31 cellular contexts compared by ENCODE assay signal in genomic region chr4:123739806-123740205, GRCh38.
"Had no signal": no experiment of that assay in that cellular context is flagged by ENCODE, and none has a peak within 500 bp of the region (broad histone marks: within the 10 kb centered on the region; RNA-seq: fewer than 3 reads in every experiment).

No MANE protein-coding gene starts in this region.

- H3K27me3 Mint-ChIP-seq: brain had no signal

- FAIRE-seq: astrocyte, bronchial epithelial cell had no signal

- H3K4me1 ChIP-seq: Peyer's patch had no signal

- H3K9me3 ChIP-seq: Peyer's patch had no signal

- H3K36me3 Mint-ChIP-seq: activated naive CD4-positive, alpha-beta T cell treated with anti-CD3 and anti-CD28 coated beads, Interleukin-2, amount 50 U/mL, for 24 hours; activated naive CD8-positive, alpha-beta T cell treated with anti-CD3 and anti-CD28 coated beads, Interleukin-2, amount 10 ng/mL, durations not matched to agents 7 days and 5 days; brain had no signal

- H3K36me3 ChIP-seq: Peyer's patch, WERI-Rb-1 had no signal

- H3K27ac Mint-ChIP-seq: activated CD4-positive, alpha-beta T cell treated with anti-CD3 and anti-CD28 coated beads, Interleukin-2, amount 10 ng/mL, durations not matched to agents 24 days and 14 days; activated CD8-positive, alpha-beta T cell treated with anti-CD3 and anti-CD28 coated beads for 36 hours; activated naive CD4-positive, alpha-beta T cell treated with anti-CD3 and anti-CD28 coated beads, Interleukin-2, amount 50 U/mL, for 24 hours; activated naive CD8-positive, alpha-beta T cell treated with anti-CD3 and anti-CD28 coated beads, Interleukin-2, amount 10 ng/mL, durations not matched to agents 7 days and 5 days; activated T-cell treated with anti-CD3 and anti-CD28 coated beads, Interleukin-2, amount 50 U/mL, for 72 hours; activated T-helper 17 cell treated with anti-CD3 and anti-CD28 coated beads, Interleukin-2, amount 50 U/mL, for 72 hours; brain had no signal

- H3K4me3 Mint-ChIP-seq: activated CD4-positive, alpha-beta T cell treated with anti-CD3 and anti-CD28 coated beads, Interleukin-2, amount 10 ng/mL, durations not matched to agents 24 days and 14 days; activated CD8-positive, alpha-beta T cell treated with anti-CD3 and anti-CD28 coated beads for 36 hours; activated naive CD4-positive, alpha-beta T cell treated with anti-CD3 and anti-CD28 coated beads, Interleukin-2, amount 50 U/mL, for 24 hours; activated naive CD8-positive, alpha-beta T cell treated with anti-CD3 and anti-CD28 coated beads, Interleukin-2, amount 10 ng/mL, durations not matched to agents 7 days and 5 days; activated T-cell treated with anti-CD3 and anti-CD28 coated beads, Interleukin-2, amount 50 U/mL, for 72 hours; activated T-helper 17 cell treated with anti-CD3 and anti-CD28 coated beads, Interleukin-2, amount 50 U/mL, for 72 hours; brain had no signal

- H3K27me3 ChIP-seq: Peyer's patch had no signal

- ATAC-seq: activated CD8-positive, alpha-beta T cell treated with anti-CD3 and anti-CD28 coated beads for 36 hours; activated T-cell treated with anti-CD3 and anti-CD28 coated beads, Interleukin-2, amount 50 U/mL, for 72 hours; activated T-helper 17 cell treated with anti-CD3 and anti-CD28 coated beads, Interleukin-2, amount 50 U/mL, for 72 hours had no signal

- H3K27ac ChIP-seq: Peyer's patch, SK-N-MC, WERI-Rb-1 had no signal

- DNase-seq: activated CD4-positive, alpha-beta T cell treated with anti-CD3 and anti-CD28 coated beads, Interleukin-2, amount 10 ng/mL, durations not matched to agents 24 days and 14 days; activated CD4-positive, alpha-beta T cell treated with anti-CD3 and anti-CD28 coated beads, Interleukin-2, amount 50 U/mL, for 4 hours; activated CD8-positive, alpha-beta T cell treated with anti-CD3 and anti-CD28 coated beads for 36 hours; activated effector memory CD4-positive, alpha-beta T cell treated with anti-CD3 and anti-CD28 coated beads, Interleukin-2, amount 50 U/mL, for 16 hours; activated naive CD4-positive, alpha-beta T cell; activated naive CD8-positive, alpha-beta T cell treated with anti-CD3 and anti-CD28 coated beads, Interleukin-2, amount 10 ng/mL, durations not matched to agents 7 days and 5 days; activated T-cell treated with anti-CD3 and anti-CD28 coated beads, Interleukin-2, amount 50 U/mL, for 1 hour; activated T-cell treated with anti-CD3 and anti-CD28 coated beads, Interleukin-2, amount 50 U/mL, for 72 hours; amygdala; caudate nucleus; cerebellar nuclear complex; Karpas-422; KBM-7; NCI-H1105; NCI-H1417 treated with DMSO at 0.1 percent for 48 hours; NCI-H1694; NCI-H1930; NCI-H2081 treated with DMSO at 0.1 percent for 48 hours; NCI-H226; NCI-H524 treated with DMSO at 0.1 percent for 48 hours; Peyer's patch; RPMI8226; SIG-M5; T1000; WERI-Rb-1 had no signal

- H3K4me3 ChIP-seq: Peyer's patch, SK-N-MC had no signal

- H3K9me3 Mint-ChIP-seq: activated CD8-positive, alpha-beta T cell treated with anti-CD3 and anti-CD28 coated beads for 36 hours; activated naive CD4-positive, alpha-beta T cell treated with anti-CD3 and anti-CD28 coated beads, Interleukin-2, amount 50 U/mL, for 24 hours; activated naive CD8-positive, alpha-beta T cell treated with anti-CD3 and anti-CD28 coated beads, Interleukin-2, amount 10 ng/mL, durations not matched to agents 7 days and 5 days; activated T-helper 17 cell treated with anti-CD3 and anti-CD28 coated beads, Interleukin-2, amount 50 U/mL, for 72 hours had no signal

- H3K4me1 Mint-ChIP-seq: activated CD4-positive, alpha-beta T cell treated with anti-CD3 and anti-CD28 coated beads, Interleukin-2, amount 10 ng/mL, durations not matched to agents 24 days and 14 days; activated naive CD4-positive, alpha-beta T cell treated with anti-CD3 and anti-CD28 coated beads, Interleukin-2, amount 50 U/mL, for 24 hours; activated T-helper 17 cell treated with anti-CD3 and anti-CD28 coated beads, Interleukin-2, amount 50 U/mL, for 72 hours had no signal
